ENCODE assay signal across 1 cellular context in genomic region chr12:104825408-104825807, GRCh38.
TF ChIP-seq lines count a peak whose summit lies in the region.

No MANE protein-coding gene starts in this region.

TF ChIP-seq in WTC11, 78 proteins besides CTCF, POLR2A, EP300 and RAD21 (continued from another document):
- no peak for TF ChIP-seq ZNF512 (CRISPR knock-in tag; IDR thresholded peaks at IDR 0.05; ENCODE audit: borderline replicate concordance)
- no peak for TF ChIP-seq JAZF1 (CRISPR knock-in tag; IDR thresholded peaks at IDR 0.05)
